In the genomic region with DNA sequence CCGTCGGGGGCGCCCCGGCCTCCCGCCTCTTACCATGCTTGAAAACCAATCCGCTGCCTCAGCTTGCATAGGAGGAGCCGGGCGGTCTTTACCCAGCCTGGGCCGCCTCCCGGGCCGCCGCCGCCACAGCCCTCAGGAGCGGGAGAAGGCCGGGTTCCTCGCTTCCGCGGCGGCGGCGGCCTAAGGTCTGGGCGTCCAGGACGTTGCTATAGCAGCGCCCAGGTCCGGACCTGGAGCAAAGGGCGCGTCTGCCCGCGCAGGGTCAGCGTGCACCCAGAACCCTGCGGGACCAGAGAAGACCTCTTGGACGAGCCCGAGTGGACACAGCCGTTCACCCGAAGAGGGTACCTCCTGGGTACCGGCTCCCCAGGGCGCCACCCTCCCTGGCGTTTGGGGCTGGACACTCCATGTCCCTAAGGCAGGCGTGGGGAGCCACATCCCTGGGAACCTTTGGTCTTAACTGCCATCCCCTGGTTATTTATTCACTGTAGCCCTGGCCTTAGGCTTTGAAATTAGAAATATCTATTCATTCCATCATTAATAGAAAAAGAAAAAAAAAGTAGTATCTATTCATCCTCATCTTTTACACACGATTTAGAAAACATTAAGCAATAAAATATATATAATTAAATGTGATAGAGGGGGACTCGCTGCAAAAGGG, we compare ENCODE assay signal across 8 cellular contexts. TPM values are rescaled to one million over a fixed set of nuclear protein-coding genes. Genes with fewer than 3 reads are reported as not detected.
DNase-seq lines count a peak whose midpoint lies in the region; TF ChIP-seq lines count a peak whose summit lies in the region.

No MANE protein-coding gene starts in this region.

- TF ChIP-seq EP300 in stomach (IDR thresholded peaks at IDR 0.05) = no peak

- TF ChIP-seq POLR2A in breast epithelium (IDR thresholded peaks at IDR 0.05) (no peak), stomach (IDR thresholded peaks at IDR 0.05) (no peak)

- DNase-seq in HL-60 (ENCODE audit: low read depth in 1 of 2, low spot score in 1 of 2) (no peak), breast epithelium (ENCODE audit: low spot score in 2 of 2) (no peak), islet precursor cell (peak; percentile 86), stomach (peak; percentile 54), DMS114 treated with DMSO at 0.1 percent for 48 hours (lab: John Stamatoyannopoulos, UW; ENCODE audit: unreplicated experiment) (no peak), RPMI8226 (no peak), KG1 (lab: John Stamatoyannopoulos, UW) (no peak)
- DNase-seq in activated CD4-positive, alpha-beta memory T cell treated with anti-CD3 and anti-CD28 coated beads, Interleukin-2, amount 10 ng/mL, durations not matched to agents 7 days and 5 days = no peak

- H3K27me3 ChIP-seq in HL-60 (ENCODE audit: insufficient read depth, poor library complexity, severe bottlenecking) (peaks cover 41% of the 10 kb centered on the region), breast epithelium (peaks cover 0 to 21% of the 10 kb centered on the region in 2 donors), stomach (peaks cover 0 to 60% (median 32%) of the 10 kb centered on the region in 3 donors)

- no peak for TF ChIP-seq CTCF in HL-60 (IDR thresholded peaks at IDR 0.05; ENCODE audit: insufficient read depth, low read length)
- no peak for TF ChIP-seq CTCF in breast epithelium (IDR thresholded peaks at IDR 0.05)
- no peak for TF ChIP-seq CTCF in stomach (IDR thresholded peaks at IDR 0.05)

- H3K4me1 ChIP-seq in breast epithelium = peaks cover 0 to 9% of the 10 kb centered on the region in 2 donors
- H3K4me1 ChIP-seq in stomach = peaks cover 27 to 43% (median 34%) of the 10 kb centered on the region in 4 donors

- no peak overlapping the region for H3K4me3 Mint-ChIP-seq in activated CD4-positive, alpha-beta memory T cell treated with anti-CD3 and anti-CD28 coated beads, Interleukin-2, amount 10 ng/mL, durations not matched to agents 7 days and 5 days

- CTCF ChIA-PET in activated CD4-positive, alpha-beta memory T cell treated with anti-CD3 and anti-CD28 coated beads, Interleukin-2, amount 10 ng/mL, durations not matched to agents 7 days and 5 days (lab: Charles Lee) = no interaction called here

- no peaks in the 10 kb centered on the region for H3K36me3 Mint-ChIP-seq in activated CD4-positive, alpha-beta memory T cell treated with anti-CD3 and anti-CD28 coated beads, Interleukin-2, amount 10 ng/mL, durations not matched to agents 7 days and 5 days (ENCODE audit: low read depth)

- POLR2A ChIA-PET in activated CD4-positive, alpha-beta memory T cell treated with anti-CD3 and anti-CD28 coated beads, Interleukin-2, amount 10 ng/mL, durations not matched to agents 7 days and 5 days (lab: Charles Lee) = no interaction called here

- H3K4me3 ChIP-seq in HL-60 (replicated peaks; ENCODE audit: insufficient read depth, low read length) (peak overlapping the region; percentile 9; the same call in 1 of the 2 replicates), breast epithelium (peak overlapping the region; percentile 42 to 72 (median 57)), stomach (peak overlapping the region; percentile 44 to 54 (median 50))

- H3K27ac Mint-ChIP-seq in activated CD4-positive, alpha-beta memory T cell treated with anti-CD3 and anti-CD28 coated beads, Interleukin-2, amount 10 ng/mL, durations not matched to agents 7 days and 5 days = no peak overlapping the region

- intact Hi-C loops in breast epithelium (cut with DNase I; ENCODE audit: low total_unique reads) (no loop called here), stomach (cut with DNase I; ENCODE audit: low total_unique reads) (no loop called here)

- H3K9me3 Mint-ChIP-seq in activated CD4-positive, alpha-beta memory T cell treated with anti-CD3 and anti-CD28 coated beads, Interleukin-2, amount 10 ng/mL, durations not matched to agents 7 days and 5 days = no peaks in the 10 kb centered on the region

- WGBS in stomach, 5 donors = 5 to 30% (median 8%) methylated on average over 10 to 41 of the region's 41 CpGs

- H3K27me3 Mint-ChIP-seq in activated CD4-positive, alpha-beta memory T cell treated with anti-CD3 and anti-CD28 coated beads, Interleukin-2, amount 10 ng/mL, durations not matched to agents 7 days and 5 days = peaks cover 41% of the 10 kb centered on the region

- H3K36me3 ChIP-seq in breast epithelium (no peaks in the 10 kb centered on the region), stomach (no peaks in the 10 kb centered on the region)

- H3K9me3 ChIP-seq in breast epithelium = no peaks in the 10 kb centered on the region
- H3K9me3 ChIP-seq in stomach = no peaks in the 10 kb centered on the region

- H3K27ac ChIP-seq in HL-60 (replicated peaks) (no peak overlapping the region), breast epithelium (peak overlapping the region in 1 of 2 donors; percentile 19), stomach (peak overlapping the region in 3 of 5 donors; percentile 2 to 60 (median 29))

- peaks cover 10% of the 10 kb centered on the region for H3K4me1 Mint-ChIP-seq in activated CD4-positive, alpha-beta memory T cell treated with anti-CD3 and anti-CD28 coated beads, Interleukin-2, amount 10 ng/mL, durations not matched to agents 7 days and 5 days

RNA-seq across cellular contexts. Expression of a gene that starts 2.4 kb away (rescaled TPM):
- total RNA-seq in breast epithelium = 10 to 100 TPM; 10.2 to 20.3 (median 10.4) TPM
- 10 to 100 TPM; 12.2 to 25.2 (median 19.2) TPM for total RNA-seq in stomach
- 10 to 100 TPM in 2 of 3 donors, 1 to 10 TPM in 1; 4.7 to 18.2 (median 12.9) TPM for polyA plus RNA-seq in stomach
- total RNA-seq in activated CD4-positive, alpha-beta memory T cell treated with anti-CD3 and anti-CD28 coated beads, Interleukin-2, amount 10 ng/mL, durations not matched to agents 7 days and 5 days = under 1 TPM; 0.30 to 0.40 TPM

RNA-seq across cellular contexts. Expression of a gene that starts 34.8 kb away (rescaled TPM):
- 10 to 100 TPM; 44.3 to 62.3 (median 60.3) TPM for total RNA-seq in breast epithelium
- 100 to 1,000 TPM in 1 of 5 donors, 10 to 100 TPM in 3, 1 to 10 TPM in 1; 9.9 to 102 (median 19.6) TPM for total RNA-seq in stomach
- polyA plus RNA-seq in stomach = 10 to 100 TPM in 1 of 3 donors, 1 to 10 TPM in 2; 6.3 to 10.7 (median 8.8) TPM
- total RNA-seq in activated CD4-positive, alpha-beta memory T cell treated with anti-CD3 and anti-CD28 coated beads, Interleukin-2, amount 10 ng/mL, durations not matched to agents 7 days and 5 days = 10 to 100 TPM; 26.4 to 27.5 TPM

Comparison
In these comparisons a context has a peak if more than half of its experiments do, and no peak if none do; other contexts are left out.
1. DNase-seq: peak in islet precursor cell (single experiment) and stomach (single experiment); none in HL-60 (0 of 2), breast epithelium (0 of 2), DMS114 treated with DMSO at 0.1 percent for 48 hours (single experiment), RPMI8226 (single experiment), activated CD4-positive, alpha-beta memory T cell treated with anti-CD3 and anti-CD28 coated beads, Interleukin-2, amount 10 ng/mL, durations not matched to agents 7 days and 5 days (single experiment) and KG1 (single experiment).
2. RNA of a gene that starts 2.4 kb away (total RNA-seq): 12.2 to 25.2 TPM in stomach and 10.2 to 20.3 TPM in breast epithelium; 0.30 to 0.40 TPM in activated CD4-positive, alpha-beta memory T cell treated with anti-CD3 and anti-CD28 coated beads, Interleukin-2, amount 10 ng/mL, durations not matched to agents 7 days and 5 days; every median in the first group is over 4 times any median in the second.
3. Peak in every context shown above with its lines, with median percentiles within 50 percentile points of each other: H3K4me3 ChIP-seq.